10 cellular contexts compared by ENCODE assay signal in genomic region chr22:37300551-37301017, GRCh38. TPM values are rescaled to one million over a fixed set of nuclear protein-coding genes. Genes with fewer than 3 reads are reported as not detected.
DNase-seq lines count a peak whose midpoint lies in the region; ATAC-seq and TF ChIP-seq lines count a peak whose summit lies in the region.
"Had no signal": no experiment of that assay in that cellular context is flagged by ENCODE, and none has a peak within 500 bp of the region (broad histone marks: within the 10 kb centered on the region; RNA-seq: fewer than 3 reads in every experiment).

No MANE protein-coding gene starts in this region.

- no peak for ATAC-seq in esophagus mucosa

- POLR2A ChIA-PET in RWPE1 (lab: Yijun Ruan, JAX; ENCODE audit: low non-redundant PET): no interaction called here

- no peak for TF ChIP-seq CTCF in RWPE1 (conservative IDR thresholded peaks at IDR 0.05; ENCODE audit: low read depth)

- CTCF ChIA-PET in RWPE1 (lab: Yijun Ruan, JAX): interaction anchor here (0.6 kb wide), 1 partner anchor 8 kb away, joined by 3 read pairs; no protein-coding TSS in a partner anchor

- peak overlapping the region; percentile 9; the same call in 1 of the 2 replicates for H3K27ac ChIP-seq in RWPE1
- H3K27ac ChIP-seq: SK-N-MC had no signal

- DNase-seq in GDM1 (lab: John Stamatoyannopoulos, UW) (peak; percentile 86), RWPE1 (ENCODE audit: low spot score) (no peak), pons (ENCODE audit: low spot score) (peak; percentile 34), DMS153 (lab: John Stamatoyannopoulos, UW) (no peak), COLO668 (lab: John Stamatoyannopoulos, UW; ENCODE audit: unreplicated experiment) (no peak), NCI-H82 treated with DMSO at 0.1 percent for 48 hours (lab: John Stamatoyannopoulos, UW; ENCODE audit: unreplicated experiment) (no peak)
- peak; percentile 50 for DNase-seq in activated naive CD4-positive, alpha-beta T cell treated with Interleukin-2 at 50 U/mL for 16 hours
- DNase-seq: NCI-H1417 treated with DMSO at 0.1 percent for 48 hours had no signal

RNA-seq across cellular contexts. Expression of gene CYTH4, which starts 18.3 kb away (rescaled TPM):
- total RNA-seq in esophagus mucosa: 1.6 TPM

RNA-seq across cellular contexts. Expression of gene RAC2, which starts 56.5 kb away (rescaled TPM):
- total RNA-seq in esophagus mucosa: 19.0 TPM

Comparison
In these comparisons a context has a peak if more than half of its experiments do, and no peak if none do; other contexts are left out.
1. DNase-seq: peak in GDM1 (single experiment), activated naive CD4-positive, alpha-beta T cell treated with Interleukin-2 at 50 U/mL for 16 hours (single experiment) and pons (single experiment); none in RWPE1 (single experiment), DMS153 (single experiment), COLO668 (single experiment) and NCI-H82 treated with DMSO at 0.1 percent for 48 hours (single experiment).